22 cellular contexts compared by ENCODE assay signal in the genomic region with DNA sequence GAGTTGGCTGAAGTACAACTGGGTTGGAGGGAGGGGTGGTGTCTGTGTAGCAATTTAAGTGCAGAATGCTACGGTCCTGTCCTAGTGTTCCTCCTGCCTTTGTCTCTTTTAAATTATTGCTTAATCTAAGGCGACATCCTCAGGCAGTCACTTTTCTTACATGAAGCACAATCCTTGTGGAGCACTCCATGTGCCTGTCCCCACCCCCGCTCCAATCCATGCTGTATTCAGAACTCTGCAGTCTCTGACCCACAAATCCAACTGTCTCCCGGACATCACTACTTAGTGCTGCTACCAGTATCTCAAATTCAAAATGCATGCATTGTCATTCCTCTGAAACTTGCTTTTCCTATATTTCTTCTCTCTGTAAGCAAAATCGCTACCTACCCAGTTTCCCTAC.
DNase-seq lines count a peak whose midpoint lies in the region; ATAC-seq, FAIRE-seq and TF ChIP-seq lines count a peak whose summit lies in the region.
"Had no signal": no experiment of that assay in that cellular context is flagged by ENCODE, and none has a peak within 500 bp of the region (broad histone marks: within the 10 kb centered on the region; RNA-seq: fewer than 3 reads in every experiment).

No MANE protein-coding gene starts in this region.

- H3K36me3 ChIP-seq in HepG2 (replicated peaks in 1 of 2; ENCODE audit: control insufficient read depth in 1 of 2, insufficient read depth in 2 of 2, low read length in 2 of 2) (peaks cover 6 to 13% of the 10 kb centered on the region in 2 experiments), right lobe of liver (no peaks in the 10 kb centered on the region), left lung (no peaks in the 10 kb centered on the region)
- H3K36me3 ChIP-seq: ovary, thoracic aorta had no signal

- peaks cover 20% of the 10 kb centered on the region for H3K79me2 ChIP-seq in HepG2 (ENCODE audit: insufficient read depth, low read length)

- intact Hi-C loops in HepG2 (cut with micrococcal nuclease; ENCODE audit: unreplicated experiment), result no loop called here
- intact Hi-C loops in right lobe of liver (cut with DNase I), result no loop called here
- intact Hi-C loops in activated T-helper 1 cell treated with anti-CD3 and anti-CD28 coated beads, Interleukin-12 subunit alpha, Interleukin-12 subunit beta, Interleukin-2, Interleukin-4 antibody, amounts not matched to agents 30 ng/mL and 10 ng/mL and 1 ng/mL, durations not matched to agents 14 hours and 24 hours and 36 hours (cut with micrococcal nuclease), result loop anchor here (2.0 to 5.0 kb wide), 2 partner anchors 154 to 435 kb away; a partner anchor contains a TSS
- intact Hi-C loops in left lung (cut with DNase I), result no loop called here

- no peak overlapping the region for H3K4me2 ChIP-seq in HepG2 (ENCODE audit: low read depth, low read length)
- H3K4me2 ChIP-seq: GM23338 had no signal

- no peak for FAIRE-seq in HepG2 (lab: Jason Lieb, UNC)

- peak overlapping the region; percentile 86 for H3K27ac Mint-ChIP-seq in activated T-helper 1 cell treated with anti-CD3 and anti-CD28 coated beads, Interleukin-12 subunit alpha, Interleukin-12 subunit beta, Interleukin-2, Interleukin-4 antibody, amounts not matched to agents 30 ng/mL and 10 ng/mL and 1 ng/mL, durations not matched to agents 14 hours and 24 hours and 36 hours
- H3K27ac Mint-ChIP-seq in WTC11, result no peak overlapping the region
- H3K27ac Mint-ChIP-seq: B cell; dendritic cell treated with granulocyte-macrophage colony-stimulating factor and Interleukin-4, amounts not matched to agents 40 ng/mL and 50 ng/mL, for 4 days; GM23338 had no signal

- WGBS in HepG2 (ENCODE audit: low lambda C conversion rate), result 96% methylated on average over 5 of the region's 5 CpGs
- WGBS in right lobe of liver (ENCODE audit: insufficient coverage, low coverage, low lambda C conversion rate, missing lambda C conversion rate), result 88% methylated on average over 5 of the region's 5 CpGs

- BruUV-seq in HepG2 (replicated peaks; lab: Mats Ljungman, UMichigan), result no TSS peak

- H3K9me3 ChIP-seq in HepG2 (ENCODE audit: low read length) (no peaks in the 10 kb centered on the region), right lobe of liver (no peaks in the 10 kb centered on the region), left lung (no peaks in the 10 kb centered on the region)
- H3K9me3 ChIP-seq: mucosa of descending colon, ovary, SJCRH30, thoracic aorta had no signal

- POLR2A ChIA-PET in HepG2 (lab: Yijun Ruan, JAX), result interaction anchor here (1.3 to 4.3 kb wide), 2 partner anchors 14 to 16 kb away, joined by 4 to 24 read pairs; no protein-coding TSS in a partner anchor
- POLR2A ChIA-PET in WTC11 (lab: Charles Lee), result no interaction called here
- POLR2A ChIA-PET in GM10248 (lab: Yijun Ruan, JAX), result no interaction called here

- CTCF ChIA-PET in HepG2 (lab: Yijun Ruan, JAX; ENCODE audit: low intra/inter-chr PET ratio, low total read pairs), result no interaction called here
- CTCF ChIA-PET in WTC11 (lab: Charles Lee), result no interaction called here
- CTCF ChIA-PET in GM10248 (lab: Yijun Ruan, JAX), result interaction anchor here (1.5 kb wide), 1 partner anchor 9 kb away, joined by 6 read pairs; no protein-coding TSS in a partner anchor

- in situ Hi-C loops in HepG2 (cut with HindIII; ENCODE audit: extremely low pct_ligation_motif_present, low pct_unique_long_range_greater_than_20kb), result loop anchor here (5.0 kb wide), 1 partner anchor 151 kb away; no protein-coding TSS in a partner anchor

- H3K4me3 Mint-ChIP-seq in activated T-helper 1 cell treated with anti-CD3 and anti-CD28 coated beads, Interleukin-12 subunit alpha, Interleukin-12 subunit beta, Interleukin-2, Interleukin-4 antibody, amounts not matched to agents 30 ng/mL and 10 ng/mL and 1 ng/mL, durations not matched to agents 14 hours and 24 hours and 36 hours, result no peak overlapping the region
- H3K4me3 Mint-ChIP-seq in WTC11, result no peak overlapping the region
- H3K4me3 Mint-ChIP-seq: B cell; dendritic cell treated with granulocyte-macrophage colony-stimulating factor and Interleukin-4, amounts not matched to agents 40 ng/mL and 50 ng/mL, for 4 days; GM23338 had no signal

- peaks cover 78% of the 10 kb centered on the region for H3K4me1 Mint-ChIP-seq in activated T-helper 1 cell treated with anti-CD3 and anti-CD28 coated beads, Interleukin-12 subunit alpha, Interleukin-12 subunit beta, Interleukin-2, Interleukin-4 antibody, amounts not matched to agents 30 ng/mL and 10 ng/mL and 1 ng/mL, durations not matched to agents 14 hours and 24 hours and 36 hours (ENCODE audit: low read depth)
- H3K4me1 Mint-ChIP-seq in WTC11, result peaks cover 42% of the 10 kb centered on the region
- H3K4me1 Mint-ChIP-seq: B cell had no signal

- H3K27me3 ChIP-seq in HepG2 (ENCODE audit: control insufficient read depth in 1 of 2, insufficient read depth in 2 of 2, low read length in 2 of 2) (no peaks in the 10 kb centered on the region), right lobe of liver (no peaks in the 10 kb centered on the region), left lung (no peaks in the 10 kb centered on the region)
- H3K27me3 ChIP-seq: ovary, SJCRH30 had no signal

- no peak for TF ChIP-seq RAD21 in HepG2 (CRISPR knock-in tag; IDR thresholded peaks at IDR 0.05)

- DNase-seq in HepG2 (ENCODE audit: low spot score) (no peak), right lobe of liver (no peak), left lung (no peak), WTC11 (ENCODE audit: low spot score) (no peak), HPDE6-E6E7 (ENCODE audit: extremely low spot score) (no peak), GM10248 (ENCODE audit: extremely low spot score) (no peak)
- no peak for DNase-seq in activated T-helper 1 cell treated with anti-CD3 and anti-CD28 coated beads, Interleukin-12 subunit alpha, Interleukin-12 subunit beta, Interleukin-2, Interleukin-4 antibody, amounts not matched to agents 30 ng/mL and 10 ng/mL and 1 ng/mL, durations not matched to agents 14 hours and 24 hours and 36 hours (ENCODE audit: low spot score)
- DNase-seq: activated naive CD4-positive, alpha-beta T cell; DMS 273 treated with DMSO at 0.1 percent for 48 hours; foreskin melanocyte; KG1; NCI-H1092 treated with DMSO at 0.1 percent for 48 hours; NCI-H2171; OCI-M1; ovary; SJCRH30; stimulated activated CD4-positive, alpha-beta T cell treated with anti-CD3 and anti-CD28 coated beads, Interleukin-4, amount 100 ng/mL, for 24 hours had no signal

- ATAC-seq in HepG2 (no peak), right lobe of liver (no peak), left lung (peak; percentile 50), WTC11 (no peak)
- ATAC-seq: GM23338 had no signal

- no peak overlapping the region for H2AFZ ChIP-seq in HepG2 (ENCODE audit: low read length)
- H2AFZ ChIP-seq: GM23338 had no signal

- H3K4me1 ChIP-seq in HepG2 (ENCODE audit: insufficient read depth, low read length), result peaks cover 88% of the 10 kb centered on the region
- H3K4me1 ChIP-seq in right lobe of liver, result peaks cover 0 to 4% (median 0%) of the 10 kb centered on the region in 4 donors
- H3K4me1 ChIP-seq in left lung, result peaks cover 7 to 26% of the 10 kb centered on the region in 2 donors
- H3K4me1 ChIP-seq: SJCRH30 had no signal

- peaks cover 48% of the 10 kb centered on the region for H3K36me3 Mint-ChIP-seq in activated T-helper 1 cell treated with anti-CD3 and anti-CD28 coated beads, Interleukin-12 subunit alpha, Interleukin-12 subunit beta, Interleukin-2, Interleukin-4 antibody, amounts not matched to agents 30 ng/mL and 10 ng/mL and 1 ng/mL, durations not matched to agents 14 hours and 24 hours and 36 hours (ENCODE audit: low read depth)
- no peaks in the 10 kb centered on the region for H3K36me3 Mint-ChIP-seq in WTC11

- no peak for TF ChIP-seq CTCF in HepG2 (CRISPR knock-in tag; IDR thresholded peaks at IDR 0.05)
- TF ChIP-seq CTCF in right lobe of liver (IDR thresholded peaks at IDR 0.05), result no peak
- TF ChIP-seq CTCF in left lung (IDR thresholded peaks at IDR 0.05), result no peak
- no peak for TF ChIP-seq CTCF in WTC11 (IDR thresholded peaks at IDR 0.05)
- TF ChIP-seq CTCF in GM10248 (IDR thresholded peaks at IDR 0.05; ENCODE audit: control extremely low read depth, extremely low read depth, low read depth, missing control alignments), result no peak

- no peaks in the 10 kb centered on the region for H3K9me3 Mint-ChIP-seq in activated T-helper 1 cell treated with anti-CD3 and anti-CD28 coated beads, Interleukin-12 subunit alpha, Interleukin-12 subunit beta, Interleukin-2, Interleukin-4 antibody, amounts not matched to agents 30 ng/mL and 10 ng/mL and 1 ng/mL, durations not matched to agents 14 hours and 24 hours and 36 hours
- no peaks in the 10 kb centered on the region for H3K9me3 Mint-ChIP-seq in WTC11
- H3K9me3 Mint-ChIP-seq: dendritic cell treated with granulocyte-macrophage colony-stimulating factor and Interleukin-4, amounts not matched to agents 40 ng/mL and 50 ng/mL, for 4 days; GM23338 had no signal

- TF ChIP-seq EP300 in HepG2 (IDR thresholded peaks at IDR 0.05; ENCODE audit: low read depth in 2 of 2, low read length in 2 of 2), result no peak
- no peak for TF ChIP-seq EP300 in HepG2 (CRISPR knock-in tag; IDR thresholded peaks at IDR 0.05; ENCODE audit: borderline replicate concordance)

- no peaks in the 10 kb centered on the region for H4K20me1 ChIP-seq in HepG2 (ENCODE audit: insufficient read depth, low read length)

- no peaks in the 10 kb centered on the region for H3K27me3 Mint-ChIP-seq in activated T-helper 1 cell treated with anti-CD3 and anti-CD28 coated beads, Interleukin-12 subunit alpha, Interleukin-12 subunit beta, Interleukin-2, Interleukin-4 antibody, amounts not matched to agents 30 ng/mL and 10 ng/mL and 1 ng/mL, durations not matched to agents 14 hours and 24 hours and 36 hours (ENCODE audit: insufficient read depth)
- peaks cover 5% of the 10 kb centered on the region; the same call in 1 of the 2 replicates for H3K27me3 Mint-ChIP-seq in WTC11 (ENCODE audit: low read depth)
- H3K27me3 Mint-ChIP-seq: B cell; dendritic cell treated with granulocyte-macrophage colony-stimulating factor and Interleukin-4, amounts not matched to agents 40 ng/mL and 50 ng/mL, for 4 days had no signal

- H3K27ac ChIP-seq in HepG2 (ENCODE audit: extremely low read length, insufficient read depth, low read length) (peak overlapping the region; percentile 91), right lobe of liver (no peak overlapping the region), left lung (no peak overlapping the region)
- H3K27ac ChIP-seq: ovary, SJCRH30 had no signal

- no peak for TF ChIP-seq POLR2A in HepG2 (IDR thresholded peaks at IDR 0.05; ENCODE audit: insufficient read depth in 1 of 2, low read depth in 2 of 2, low read length in 2 of 2)
- TF ChIP-seq POLR2A in right lobe of liver (IDR thresholded peaks at IDR 0.05), result no peak

- H3K4me3 ChIP-seq in HepG2 (replicated peaks in 1 of 3; ENCODE audit: insufficient read depth in 1 of 3, low read depth in 2 of 3, low read length in 3 of 3), result no peak overlapping the region
- no peak overlapping the region for H3K4me3 ChIP-seq in right lobe of liver
- H3K4me3 ChIP-seq in left lung, result no peak overlapping the region
- H3K4me3 ChIP-seq: GM23338, mucosa of descending colon, ovary, SJCRH30, thoracic aorta had no signal

- peak overlapping the region; percentile 63; the same call in 1 of the 2 replicates for H3K9ac ChIP-seq in HepG2 (ENCODE audit: insufficient read depth, low read depth, low read length)
